10 cellular contexts compared by ENCODE assay signal in the genomic region with DNA sequence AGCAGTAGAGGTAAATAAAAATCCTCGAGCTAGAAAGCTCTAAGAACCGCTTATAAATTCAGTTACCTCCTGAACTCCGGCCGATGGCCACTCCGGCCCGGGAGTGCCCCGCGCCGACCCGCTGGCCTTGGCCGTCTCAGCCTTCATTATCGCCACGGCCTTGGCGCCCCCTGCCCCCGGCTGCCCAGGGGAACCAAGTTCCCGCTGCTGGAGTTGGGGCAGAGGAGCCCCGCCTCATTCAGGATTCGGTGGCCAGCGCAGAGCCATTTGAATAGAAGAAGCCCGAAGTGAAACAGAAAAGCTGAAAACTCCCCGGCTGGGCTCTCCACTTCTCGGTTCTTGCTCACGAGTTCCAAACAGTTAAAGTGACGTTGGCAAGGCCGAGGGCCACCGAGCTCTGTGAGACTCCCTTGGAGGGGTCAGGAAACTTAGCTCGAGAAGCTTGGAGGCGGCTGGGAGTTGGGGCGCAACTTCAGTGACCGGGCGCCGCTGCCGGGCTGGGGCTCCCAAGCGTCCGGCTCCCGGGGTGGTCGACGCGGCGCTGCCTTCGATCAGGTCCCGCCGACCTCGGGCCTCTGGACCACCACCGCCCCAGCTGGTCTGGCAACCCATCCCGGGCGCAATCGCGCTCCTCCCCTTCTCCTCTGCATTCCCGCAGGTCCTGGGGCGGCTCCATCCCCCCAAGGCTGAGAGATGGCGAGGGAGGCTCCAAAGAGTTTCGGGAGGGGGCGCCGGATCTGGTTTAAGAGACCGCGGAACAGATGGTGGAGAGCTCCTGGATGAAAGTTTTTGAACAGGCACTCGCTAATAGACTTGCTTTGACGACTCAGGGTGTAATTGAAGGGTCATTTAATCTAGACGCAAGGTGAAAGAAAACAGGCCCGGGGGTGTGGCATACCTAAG. TPM values are rescaled to one million over a fixed set of nuclear protein-coding genes. Genes with fewer than 3 reads are reported as not detected.
DNase-seq lines count a peak whose midpoint lies in the region; ATAC-seq and TF ChIP-seq lines count a peak whose summit lies in the region.
"Had no signal": no experiment of that assay in that cellular context is flagged by ENCODE, and none has a peak within 500 bp of the region (broad histone marks: within the 10 kb centered on the region; RNA-seq: fewer than 3 reads in every experiment).

No MANE protein-coding gene starts in this region.

- 1% methylated on average over 51 of the region's 61 CpGs for WGBS in smooth muscle cell (ENCODE audit: low lambda C conversion rate)

- no peaks in the 10 kb centered on the region for H3K9me3 ChIP-seq in SJSA1 (replicated peaks)
- H3K9me3 ChIP-seq in iPS-18a (ENCODE audit: control insufficient read depth, low read depth, low read length) = no peaks in the 10 kb centered on the region
- no peaks in the 10 kb centered on the region for H3K9me3 ChIP-seq in smooth muscle cell (replicated peaks; ENCODE audit: low read depth)

- peak overlapping the region; percentile 36 for H3K9ac ChIP-seq in iPS-18a (ENCODE audit: low read length)
- no peak overlapping the region for H3K9ac ChIP-seq in smooth muscle cell (ENCODE audit: low read depth)

- peak overlapping the region; percentile 92 for H3K4me2 ChIP-seq in smooth muscle cell

- no peaks in the 10 kb centered on the region for H3K4me1 ChIP-seq in SJSA1 (replicated peaks)
- peaks cover 58% of the 10 kb centered on the region for H3K4me1 ChIP-seq in iPS-18a (ENCODE audit: control insufficient read depth, low read depth, low read length)
- H3K4me1 ChIP-seq in smooth muscle cell (ENCODE audit: low read depth) = peaks cover 31% of the 10 kb centered on the region

- H3K79me2 ChIP-seq in smooth muscle cell (ENCODE audit: low read depth) = no peaks in the 10 kb centered on the region

- H3F3A ChIP-seq in smooth muscle cell (ENCODE audit: low read depth) = no peaks in the 10 kb centered on the region

- H3K4me3 ChIP-seq in SJSA1 (peak overlapping the region; percentile 28), iPS-18a (ENCODE audit: low read length) (peak overlapping the region; percentile 76), smooth muscle cell (peak overlapping the region; percentile 59)

- TF ChIP-seq CTCF in smooth muscle cell (IDR thresholded peaks at IDR 0.05; ENCODE audit: borderline replicate concordance, insufficient read depth, poor library complexity, severe bottlenecking) = no peak

- H4K20me1 ChIP-seq in smooth muscle cell (ENCODE audit: low read depth) = no peaks in the 10 kb centered on the region

- TF ChIP-seq POLR2A in erythroblast (IDR thresholded peaks at IDR 0.05; ENCODE audit: low read length) = no peak

- peak; percentile 50 for ATAC-seq in GM19463 (IDR thresholded peaks at IDR 0.05; ENCODE audit: unreplicated experiment)
- ATAC-seq in GM21515 (IDR thresholded peaks at IDR 0.05; ENCODE audit: unreplicated experiment) = no peak

- peak overlapping the region; percentile 80 for H2AFZ ChIP-seq in smooth muscle cell (ENCODE audit: low read depth)

- H3K27me3 ChIP-seq in SJSA1 (replicated peaks) = peaks cover 73% of the 10 kb centered on the region
- peaks cover 99% of the 10 kb centered on the region for H3K27me3 ChIP-seq in iPS-18a (ENCODE audit: control insufficient read depth, insufficient read depth, low read length)
- peaks cover 100% of the 10 kb centered on the region for H3K27me3 ChIP-seq in smooth muscle cell (ENCODE audit: low read depth)

- DNase-seq in SJSA1 (ENCODE audit: low read depth in 1 of 2, low spot score in 2 of 2) = no peak
- no peak for DNase-seq in smooth muscle cell (lab: John Stamatoyannopoulos, UW; ENCODE audit: unreplicated experiment)
- DNase-seq in erythroblast (lab: John Stamatoyannopoulos, UW) = no peak
- no peak for DNase-seq in DMS79 (lab: John Stamatoyannopoulos, UW)
- DNase-seq in DMS79 treated with DMSO at 0.1 percent for 48 hours (lab: John Stamatoyannopoulos, UW) = no peak
- DNase-seq: NCI-H69 had no signal

- H3K36me3 ChIP-seq in SJSA1 (no peaks in the 10 kb centered on the region), iPS-18a (ENCODE audit: control insufficient read depth, low read depth, low read length) (no peaks in the 10 kb centered on the region), smooth muscle cell (ENCODE audit: low read depth) (no peaks in the 10 kb centered on the region)

- H3K27ac ChIP-seq in SJSA1 (no peak overlapping the region), iPS-18a (ENCODE audit: low read length) (no peak overlapping the region), smooth muscle cell (ENCODE audit: low read depth) (no peak overlapping the region)

RNA-seq across cellular contexts. Expression of gene FEZF1, which starts 5.8 kb away (rescaled TPM):
- total RNA-seq in SJSA1 (2014; rRNA removed; shearing (Covaris generic)) = not detected in 2 replicates
- total RNA-seq in smooth muscle cell = not detected in 2 replicates
- 0.18 TPM in 1 of 2 replicates, not detected in the other for polyA plus RNA-seq in smooth muscle cell
- polyA plus RNA-seq: adipose tissue had no signal
